ENCODE assay signal across 8 cellular contexts in the genomic region with DNA sequence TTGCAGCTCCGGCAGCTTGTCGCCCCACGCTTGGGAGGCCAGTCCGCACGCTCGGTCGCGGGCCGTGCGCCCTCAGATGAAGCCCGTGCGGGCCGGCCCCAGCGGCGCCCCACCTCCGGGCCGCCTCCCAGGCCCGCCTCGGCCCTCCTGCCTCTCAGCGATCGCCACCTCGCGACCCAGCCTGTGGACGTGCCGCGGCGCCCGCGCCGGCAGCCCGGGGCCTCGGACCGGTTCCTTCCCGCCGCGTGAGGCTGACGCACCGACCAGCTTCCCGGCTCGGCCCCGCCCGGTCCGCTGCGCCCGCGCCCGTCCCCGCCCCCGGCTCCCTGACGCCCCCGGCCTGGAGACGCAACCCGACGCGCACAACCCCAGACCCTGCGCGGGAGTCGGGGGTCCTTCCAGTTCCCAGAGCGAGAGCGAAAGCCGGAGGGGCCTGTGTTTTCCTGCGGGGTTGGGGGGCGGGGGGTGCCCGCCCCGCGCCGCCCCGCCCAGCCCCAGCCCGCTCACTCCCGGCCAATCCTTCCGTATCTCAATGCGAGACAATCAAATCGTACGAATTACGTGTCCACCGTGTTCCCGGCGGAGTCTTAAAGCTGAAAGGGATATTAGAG. TPM values are rescaled to one million over a fixed set of nuclear protein-coding genes. Genes with fewer than 3 reads are reported as not detected.
A peak's percentile ranks its signal among the peaks of the same experiment; 100 is the strongest.
DNase-seq lines count a peak whose midpoint lies in the region; ATAC-seq lines count a peak whose summit lies in the region.

ERO1A (minus strand) TSS at position 78 of the 611 bp plus-strand sequence; CDS start at position 1, 77 bp downstream.

- ATAC-seq in GM18870 (IDR thresholded peaks at IDR 0.05; ENCODE audit: unreplicated experiment): peak; percentile 31
- ATAC-seq in HG03103 (IDR thresholded peaks at IDR 0.05; ENCODE audit: low read depth, unreplicated experiment): peak; percentile 51
- ATAC-seq in activated CD4-positive, CD25-positive, alpha-beta regulatory T cell treated with anti-CD3 and anti-CD28 coated beads, Interleukin-2, amount 50 U/mL, for 24 hours: peak; percentile 80

- DNase-seq in AG08395 (ENCODE audit: low spot score) (peak; percentile 78), NCI-H2171 (lab: John Stamatoyannopoulos, UW) (peak; percentile 84), cerebellum (ENCODE audit: low spot score) (peak; percentile 81), kidney glomerular epithelial cell (lab: John Stamatoyannopoulos, UW) (peak; percentile 65)
- peak; percentile 42 to 72 for DNase-seq in stimulated activated CD4-positive, alpha-beta T cell treated with anti-CD3 and anti-CD28 coated beads, Interleukin-15, amount 100 ng/mL, for 48 hours (ENCODE audit: low read depth in 2 of 2)

RNA-seq across cellular contexts. Expression of gene ERO1A, which starts in this region (rescaled TPM):
- total RNA-seq in cerebellum: 37.1 TPM

Comparison
In these comparisons a context has a peak if more than half of its experiments do, and no peak if none do; other contexts are left out.
1. Peak in every context shown above with its lines: DNase-seq and ATAC-seq.